In genomic region chr5:180093651-180094382, GRCh38 we compare ENCODE assay signal across 1 cellular context.
TF ChIP-seq lines count a peak whose summit lies in the region.

No MANE protein-coding gene starts in this region.

TF ChIP-seq in K562, 482 proteins besides CTCF, POLR2A, EP300 and RAD21 (continued from another document and continues in another):
- TF ChIP-seq, protein P1, sequence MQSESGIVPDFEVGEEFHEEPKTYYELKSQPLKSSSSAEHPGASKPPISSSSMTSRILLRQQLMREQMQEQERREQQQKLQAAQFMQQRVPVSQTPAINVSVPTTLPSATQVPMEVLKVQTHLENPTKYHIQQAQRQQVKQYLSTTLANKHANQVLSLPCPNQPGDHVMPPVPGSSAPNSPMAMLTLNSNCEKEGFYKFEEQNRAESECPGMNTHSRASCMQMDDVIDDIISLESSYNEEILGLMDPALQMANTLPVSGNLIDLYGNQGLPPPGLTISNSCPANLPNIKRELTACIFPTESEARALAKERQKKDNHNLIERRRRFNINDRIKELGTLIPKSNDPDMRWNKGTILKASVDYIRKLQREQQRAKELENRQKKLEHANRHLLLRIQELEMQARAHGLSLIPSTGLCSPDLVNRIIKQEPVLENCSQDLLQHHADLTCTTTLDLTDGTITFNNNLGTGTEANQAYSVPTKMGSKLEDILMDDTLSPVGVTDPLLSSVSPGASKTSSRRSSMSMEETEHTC (IDR thresholded peaks at IDR 0.05), result peak; percentile 99
- TF ChIP-seq SMARCE1 (IDR thresholded peaks at IDR 0.05) (peak; percentile 100), SPI1 (IDR thresholded peaks at IDR 0.05; ENCODE audit: borderline replicate concordance, low read depth, low read length) (peak; percentile 98), ZNF589 (CRISPR knock-in tag; IDR thresholded peaks at IDR 0.05; ENCODE audit: low read depth) (peak; percentile 93), HDAC3 (IDR thresholded peaks at IDR 0.05; ENCODE audit: borderline replicate concordance, partially characterized antibody) (peak; percentile 88), RNF2 (IDR thresholded peaks at IDR 0.05) (peak; percentile 96), FOXJ2 (tag; IDR thresholded peaks at IDR 0.05) (0 out of 2 replicates have a peak, but pooled peaks have one; percentile 20), ZC3H8 (IDR thresholded peaks at IDR 0.05) (no peak), SREBF2 (CRISPR knock-in tag; IDR thresholded peaks at IDR 0.05) (no peak), ILF3 (IDR thresholded peaks at IDR 0.05; ENCODE audit: borderline replicate concordance) (peak; percentile 86; the same call in 1 of the 2 replicates), ELF1 (tag; IDR thresholded peaks at IDR 0.05) (peak; percentile 94), UBTF (IDR thresholded peaks at IDR 0.05; ENCODE audit: borderline replicate concordance in 1 of 2, low read depth in 2 of 2, low read length in 2 of 2) (peak; percentile 71 to 86; a peak in 3 of 4 replicates), ZNF197 (CRISPR knock-in tag; IDR thresholded peaks at IDR 0.05; ENCODE audit: low read depth) (peak; percentile 81), ZNF212 (CRISPR knock-in tag; IDR thresholded peaks at IDR 0.05) (no peak), BACH1 (tag; IDR thresholded peaks at IDR 0.05) (no peak; the same call in 1 of the 2 replicates), TCF3 (CRISPR knock-in tag; IDR thresholded peaks at IDR 0.05) (peak; percentile 99), ATF3 (IDR thresholded peaks at IDR 0.05) (peak; percentile 73; the same call in 1 of the 2 replicates), ATF3 (CRISPR knock-in tag; conservative IDR thresholded peaks at IDR 0.05) (no peak), NCOA2 (IDR thresholded peaks at IDR 0.05; ENCODE audit: partially characterized antibody in 2 of 2) (peak in 1 of 2 experiments; percentile 48), MYBL2 (IDR thresholded peaks at IDR 0.05; ENCODE audit: low read depth) (no peak; the same call in 1 of the 2 replicates), MYBL2 (CRISPR knock-in tag; IDR thresholded peaks at IDR 0.05; ENCODE audit: borderline replicate concordance) (no peak), SOX6 (IDR thresholded peaks at IDR 0.05) (peak; percentile 93), RUNX1 (IDR thresholded peaks at IDR 0.05; ENCODE audit: low read depth) (0 out of 2 replicates have a peak, but pooled peaks have one; percentile 59), SFPQ (IDR thresholded peaks at IDR 0.05; ENCODE audit: low read depth, low read length) (no peak), CTBP1 (IDR thresholded peaks at IDR 0.05; ENCODE audit: borderline replicate concordance) (peak; percentile 97), SMARCC2 (IDR thresholded peaks at IDR 0.05; ENCODE audit: low read depth) (peak; percentile 98), ZNF436 (CRISPR knock-in tag; IDR thresholded peaks at IDR 0.05) (no peak), PHF21A (IDR thresholded peaks at IDR 0.05; ENCODE audit: borderline replicate concordance, low read depth) (peak; percentile 88; the same call in 1 of the 2 replicates), ID3 (CRISPR knock-in tag; IDR thresholded peaks at IDR 0.05) (no peak), ID3 (tag; IDR thresholded peaks at IDR 0.05) (peak; percentile 55; the same call in 1 of the 2 replicates), JUNB (CRISPR knock-in tag; conservative IDR thresholded peaks at IDR 0.05) (no peak), ZNF263 (CRISPR knock-in tag; IDR thresholded peaks at IDR 0.05; ENCODE audit: borderline replicate concordance) (peak; percentile 64; the same call in 1 of the 2 replicates), KDM4B (IDR thresholded peaks at IDR 0.05; ENCODE audit: borderline replicate concordance in 2 of 2, low read depth in 1 of 2) (no peak; a peak in 1 of 4 replicates), MECOM (CRISPR knock-in tag; IDR thresholded peaks at IDR 0.05) (peak; percentile 65; the same call in 1 of the 2 replicates), MYNN (IDR thresholded peaks at IDR 0.05) (peak; percentile 92), MYNN (CRISPR knock-in tag; IDR thresholded peaks at IDR 0.05) (no peak), GATAD2B (IDR thresholded peaks at IDR 0.05; ENCODE audit: borderline replicate concordance) (peak; percentile 89), GTF2F1 (IDR thresholded peaks at IDR 0.05; ENCODE audit: low read depth, low read length) (no peak), ETV6 (IDR thresholded peaks at IDR 0.05; ENCODE audit: borderline replicate concordance in 1 of 2, low read depth in 2 of 2, low read length in 1 of 2) (peak; percentile 91 to 96; a peak in 3 of 4 replicates), ETV6 (CRISPR knock-in tag; IDR thresholded peaks at IDR 0.05; ENCODE audit: borderline replicate concordance) (no peak), SMAD3 (CRISPR knock-in tag; conservative IDR thresholded peaks at IDR 0.05) (peak; percentile 82; the same call in 1 of the 2 replicates), MXI1 (IDR thresholded peaks at IDR 0.05; ENCODE audit: low read depth, low read length) (no peak), SMARCA4 (IDR thresholded peaks at IDR 0.05) (peak; percentile 100), CEBPB (tag; IDR thresholded peaks at IDR 0.05) (peak; percentile 44), KDM1A (IDR thresholded peaks at IDR 0.05) (peak; percentile 99), ZNF239 (CRISPR knock-in tag; IDR thresholded peaks at IDR 0.05) (peak; percentile 70), EP400 (IDR thresholded peaks at IDR 0.05) (peak; percentile 62)
- TF ChIP-seq, protein P2, sequence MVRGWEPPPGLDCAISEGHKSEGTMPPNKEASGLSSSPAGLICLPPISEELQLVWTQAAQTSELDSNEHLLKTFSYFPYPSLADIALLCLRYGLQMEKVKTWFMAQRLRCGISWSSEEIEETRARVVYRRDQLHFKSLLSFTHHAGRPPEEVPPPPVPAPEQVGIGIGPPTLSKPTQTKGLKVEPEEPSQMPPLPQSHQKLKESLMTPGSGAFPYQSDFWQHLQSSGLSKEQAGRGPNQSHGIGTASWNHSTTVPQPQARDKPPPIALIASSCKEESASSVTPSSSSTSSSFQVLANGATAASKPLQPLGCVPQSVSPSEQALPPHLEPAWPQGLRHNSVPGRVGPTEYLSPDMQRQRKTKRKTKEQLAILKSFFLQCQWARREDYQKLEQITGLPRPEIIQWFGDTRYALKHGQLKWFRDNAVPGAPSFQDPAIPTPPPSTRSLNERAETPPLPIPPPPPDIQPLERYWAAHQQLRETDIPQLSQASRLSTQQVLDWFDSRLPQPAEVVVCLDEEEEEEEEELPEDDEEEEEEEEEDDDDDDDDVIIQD (CRISPR knock-in tag; IDR thresholded peaks at IDR 0.05), result 0 out of 2 replicates have a peak, but pooled peaks have one; percentile 8
- TF ChIP-seq, protein P3, sequence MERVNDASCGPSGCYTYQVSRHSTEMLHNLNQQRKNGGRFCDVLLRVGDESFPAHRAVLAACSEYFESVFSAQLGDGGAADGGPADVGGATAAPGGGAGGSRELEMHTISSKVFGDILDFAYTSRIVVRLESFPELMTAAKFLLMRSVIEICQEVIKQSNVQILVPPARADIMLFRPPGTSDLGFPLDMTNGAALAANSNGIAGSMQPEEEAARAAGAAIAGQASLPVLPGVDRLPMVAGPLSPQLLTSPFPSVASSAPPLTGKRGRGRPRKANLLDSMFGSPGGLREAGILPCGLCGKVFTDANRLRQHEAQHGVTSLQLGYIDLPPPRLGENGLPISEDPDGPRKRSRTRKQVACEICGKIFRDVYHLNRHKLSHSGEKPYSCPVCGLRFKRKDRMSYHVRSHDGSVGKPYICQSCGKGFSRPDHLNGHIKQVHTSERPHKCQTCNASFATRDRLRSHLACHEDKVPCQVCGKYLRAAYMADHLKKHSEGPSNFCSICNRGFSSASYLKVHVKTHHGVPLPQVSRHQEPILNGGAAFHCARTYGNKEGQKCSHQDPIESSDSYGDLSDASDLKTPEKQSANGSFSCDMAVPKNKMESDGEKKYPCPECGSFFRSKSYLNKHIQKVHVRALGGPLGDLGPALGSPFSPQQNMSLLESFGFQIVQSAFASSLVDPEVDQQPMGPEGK (CRISPR knock-in tag; IDR thresholded peaks at IDR 0.05; ENCODE audit: borderline replicate concordance), result peak; percentile 66; the same call in 1 of the 2 replicates
- TF ChIP-seq, protein P4, sequence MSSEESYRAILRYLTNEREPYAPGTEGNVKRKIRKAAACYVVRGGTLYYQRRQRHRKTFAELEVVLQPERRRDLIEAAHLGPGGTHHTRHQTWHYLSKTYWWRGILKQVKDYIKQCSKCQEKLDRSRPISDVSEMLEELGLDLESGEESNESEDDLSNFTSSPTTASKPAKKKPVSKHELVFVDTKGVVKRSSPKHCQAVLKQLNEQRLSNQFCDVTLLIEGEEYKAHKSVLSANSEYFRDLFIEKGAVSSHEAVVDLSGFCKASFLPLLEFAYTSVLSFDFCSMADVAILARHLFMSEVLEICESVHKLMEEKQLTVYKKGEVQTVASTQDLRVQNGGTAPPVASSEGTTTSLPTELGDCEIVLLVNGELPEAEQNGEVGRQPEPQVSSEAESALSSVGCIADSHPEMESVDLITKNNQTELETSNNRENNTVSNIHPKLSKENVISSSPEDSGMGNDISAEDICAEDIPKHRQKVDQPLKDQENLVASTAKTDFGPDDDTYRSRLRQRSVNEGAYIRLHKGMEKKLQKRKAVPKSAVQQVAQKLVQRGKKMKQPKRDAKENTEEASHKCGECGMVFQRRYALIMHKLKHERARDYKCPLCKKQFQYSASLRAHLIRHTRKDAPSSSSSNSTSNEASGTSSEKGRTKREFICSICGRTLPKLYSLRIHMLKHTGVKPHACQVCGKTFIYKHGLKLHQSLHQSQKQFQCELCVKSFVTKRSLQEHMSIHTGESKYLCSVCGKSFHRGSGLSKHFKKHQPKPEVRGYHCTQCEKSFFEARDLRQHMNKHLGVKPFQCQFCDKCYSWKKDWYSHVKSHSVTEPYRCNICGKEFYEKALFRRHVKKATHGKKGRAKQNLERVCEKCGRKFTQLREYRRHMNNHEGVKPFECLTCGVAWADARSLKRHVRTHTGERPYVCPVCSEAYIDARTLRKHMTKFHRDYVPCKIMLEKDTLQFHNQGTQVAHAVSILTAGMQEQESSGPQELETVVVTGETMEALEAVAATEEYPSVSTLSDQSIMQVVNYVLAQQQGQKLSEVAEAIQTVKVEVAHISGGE (CRISPR knock-in tag; IDR thresholded peaks at IDR 0.05), result peak in 1 of 3 experiments; percentile 66; a peak in 2 of 6 replicates
- TF ChIP-seq, protein P5, sequence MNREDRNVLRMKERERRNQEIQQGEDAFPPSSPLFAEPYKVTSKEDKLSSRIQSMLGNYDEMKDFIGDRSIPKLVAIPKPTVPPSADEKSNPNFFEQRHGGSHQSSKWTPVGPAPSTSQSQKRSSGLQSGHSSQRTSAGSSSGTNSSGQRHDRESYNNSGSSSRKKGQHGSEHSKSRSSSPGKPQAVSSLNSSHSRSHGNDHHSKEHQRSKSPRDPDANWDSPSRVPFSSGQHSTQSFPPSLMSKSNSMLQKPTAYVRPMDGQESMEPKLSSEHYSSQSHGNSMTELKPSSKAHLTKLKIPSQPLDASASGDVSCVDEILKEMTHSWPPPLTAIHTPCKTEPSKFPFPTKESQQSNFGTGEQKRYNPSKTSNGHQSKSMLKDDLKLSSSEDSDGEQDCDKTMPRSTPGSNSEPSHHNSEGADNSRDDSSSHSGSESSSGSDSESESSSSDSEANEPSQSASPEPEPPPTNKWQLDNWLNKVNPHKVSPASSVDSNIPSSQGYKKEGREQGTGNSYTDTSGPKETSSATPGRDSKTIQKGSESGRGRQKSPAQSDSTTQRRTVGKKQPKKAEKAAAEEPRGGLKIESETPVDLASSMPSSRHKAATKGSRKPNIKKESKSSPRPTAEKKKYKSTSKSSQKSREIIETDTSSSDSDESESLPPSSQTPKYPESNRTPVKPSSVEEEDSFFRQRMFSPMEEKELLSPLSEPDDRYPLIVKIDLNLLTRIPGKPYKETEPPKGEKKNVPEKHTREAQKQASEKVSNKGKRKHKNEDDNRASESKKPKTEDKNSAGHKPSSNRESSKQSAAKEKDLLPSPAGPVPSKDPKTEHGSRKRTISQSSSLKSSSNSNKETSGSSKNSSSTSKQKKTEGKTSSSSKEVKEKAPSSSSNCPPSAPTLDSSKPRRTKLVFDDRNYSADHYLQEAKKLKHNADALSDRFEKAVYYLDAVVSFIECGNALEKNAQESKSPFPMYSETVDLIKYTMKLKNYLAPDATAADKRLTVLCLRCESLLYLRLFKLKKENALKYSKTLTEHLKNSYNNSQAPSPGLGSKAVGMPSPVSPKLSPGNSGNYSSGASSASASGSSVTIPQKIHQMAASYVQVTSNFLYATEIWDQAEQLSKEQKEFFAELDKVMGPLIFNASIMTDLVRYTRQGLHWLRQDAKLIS (CRISPR knock-in tag; IDR thresholded peaks at IDR 0.05), result no peak
